Comparison of ENCODE assay signal across 6 cellular contexts in genomic region chr10:685613-686012, GRCh38. TPM values are rescaled to one million over a fixed set of nuclear protein-coding genes. Genes with fewer than 3 reads are reported as not detected.
"Had no signal": no experiment of that assay in that cellular context is flagged by ENCODE, and none has a peak within 500 bp of the region (broad histone marks: within the 10 kb centered on the region; RNA-seq: fewer than 3 reads in every experiment).

No MANE protein-coding gene starts in this region.

- H3K27ac Mint-ChIP-seq: IgD-negative memory B cell had no signal

- H3K36me3 Mint-ChIP-seq: IgD-negative memory B cell had no signal

- H3K4me3 ChIP-seq: K562 had no signal

- H3K27ac ChIP-seq: HL-60 had no signal

- ATAC-seq: HepG2, K562 had no signal

- DNase-seq: IMR-90, KBM-7 had no signal

- H3K9me3 Mint-ChIP-seq: IgD-negative memory B cell had no signal

RNA-seq across cellular contexts. Expression of gene DIP2C, which starts 3.9 kb away (rescaled TPM):
- total RNA-seq: K562 had no signal
